ENCODE assay signal across 10 cellular contexts in the genomic region with DNA sequence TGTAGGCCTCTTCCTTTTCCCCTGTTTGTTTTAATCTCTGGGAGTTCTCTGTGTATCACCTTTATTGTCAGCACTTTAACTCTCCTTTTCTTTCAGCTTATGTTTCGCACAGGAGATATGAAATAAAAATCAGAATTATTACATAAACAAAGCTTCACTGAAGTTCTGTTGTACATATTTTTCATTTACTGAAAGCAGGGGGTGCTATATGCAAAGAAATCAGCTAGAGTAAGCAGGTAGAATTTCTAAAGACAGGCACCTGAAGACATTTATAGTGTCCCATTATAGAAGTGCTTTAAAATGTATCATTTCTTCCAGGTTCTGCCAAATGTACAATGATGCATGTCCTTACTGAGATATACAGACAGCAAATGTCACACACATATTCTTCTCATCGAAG.
DNase-seq lines count a peak whose midpoint lies in the region; ATAC-seq and TF ChIP-seq lines count a peak whose summit lies in the region.
"Had no signal": no experiment of that assay in that cellular context is flagged by ENCODE, and none has a peak within 500 bp of the region (broad histone marks: within the 10 kb centered on the region; RNA-seq: fewer than 3 reads in every experiment).

No MANE protein-coding gene starts in this region.

- H3K27me3 Mint-ChIP-seq in neural progenitor cell (ENCODE audit: insufficient read depth, low read depth) = no peaks in the 10 kb centered on the region

- H3K4me3 Mint-ChIP-seq in neural progenitor cell = no peak overlapping the region

- TF ChIP-seq CTCF in body of pancreas (IDR thresholded peaks at IDR 0.05) = peak in 5 of 7 experiments; percentile 16 to 40 (median 28)
- peak; percentile 58 for TF ChIP-seq CTCF in neural progenitor cell (IDR thresholded peaks at IDR 0.05)
- peak in 1 of 6 experiments; percentile 20 for TF ChIP-seq CTCF in adrenal gland (IDR thresholded peaks at IDR 0.05)

- H3K27ac Mint-ChIP-seq in neural progenitor cell = no peak overlapping the region

- H3K4me3 ChIP-seq in body of pancreas = no peak overlapping the region
- H3K4me3 ChIP-seq in neural progenitor cell = no peak overlapping the region
- no peak overlapping the region for H3K4me3 ChIP-seq in adrenal gland
- H3K4me3 ChIP-seq: psoas muscle had no signal

- TF ChIP-seq POLR2A in body of pancreas (IDR thresholded peaks at IDR 0.05) = no peak
- no peak for TF ChIP-seq POLR2A in adrenal gland (IDR thresholded peaks at IDR 0.05)

- no peaks in the 10 kb centered on the region for H3K36me3 Mint-ChIP-seq in neural progenitor cell

- H2AFZ ChIP-seq in neural progenitor cell (replicated peaks) = peak overlapping the region; percentile 40

- H3K27ac ChIP-seq in body of pancreas (no peak overlapping the region), neural progenitor cell (no peak overlapping the region), adrenal gland (no peak overlapping the region)
- H3K27ac ChIP-seq: psoas muscle had no signal

- no peak overlapping the region for H3K4me2 ChIP-seq in neural progenitor cell

- no peaks in the 10 kb centered on the region for H3K79me2 ChIP-seq in neural progenitor cell (ENCODE audit: low read depth)

- H3F3A ChIP-seq in neural progenitor cell (ENCODE audit: low read depth) = peaks cover under 1% of the 10 kb centered on the region

- H3K36me3 ChIP-seq in body of pancreas (replicated peaks in 1 of 2; ENCODE audit: insufficient read depth in 1 of 2, low read depth in 2 of 2) = no peaks in the 10 kb centered on the region
- no peaks in the 10 kb centered on the region for H3K36me3 ChIP-seq in neural progenitor cell
- H3K36me3 ChIP-seq in adrenal gland (replicated peaks in 1 of 2) = no peaks in the 10 kb centered on the region

- intact Hi-C loops in body of pancreas (cut with DNase I) (no loop called here), adrenal gland (cut with DNase I) (no loop called here)

- WGBS in body of pancreas, 2 donors = 45 to 54% methylated on average over 2 of the region's 2 CpGs
- 75 to 84% (median 79%) methylated on average over 2 of the region's 2 CpGs for WGBS in adrenal gland, 4 donors

- DNase-seq in HT-29 (ENCODE audit: low spot score) (peak; percentile 14), NCI-H460 (ENCODE audit: extremely low read depth, low read depth) (peak; percentile 14), body of pancreas (no peak), neural progenitor cell (ENCODE audit: low spot score) (no peak), adrenal gland (no peak), putamen (ENCODE audit: low spot score) (no peak)
- DNase-seq: activated effector memory CD4-positive, alpha-beta T cell treated with anti-CD3 and anti-CD28 coated beads, Interleukin-2, amount 50 U/mL, for 16 hours; GDM1; psoas muscle had no signal

- peaks cover 3% of the 10 kb centered on the region for H3K4me1 Mint-ChIP-seq in neural progenitor cell

- H3K9ac ChIP-seq in neural progenitor cell = no peak overlapping the region

- H3K4me1 ChIP-seq in body of pancreas (no peaks in the 10 kb centered on the region), neural progenitor cell (peaks cover 8% of the 10 kb centered on the region), adrenal gland (replicated peaks in 1 of 2) (no peaks in the 10 kb centered on the region)
- H3K4me1 ChIP-seq: psoas muscle had no signal

- ATAC-seq in body of pancreas (no peak), GM21737 (IDR thresholded peaks at IDR 0.05; ENCODE audit: unreplicated experiment) (no peak)
- ATAC-seq: psoas muscle had no signal

- H4K20me1 ChIP-seq in neural progenitor cell (ENCODE audit: low read depth) = no peaks in the 10 kb centered on the region

- H3K9me3 ChIP-seq in body of pancreas = no peaks in the 10 kb centered on the region
- no peaks in the 10 kb centered on the region for H3K9me3 ChIP-seq in neural progenitor cell (ENCODE audit: low read depth)
- no peaks in the 10 kb centered on the region for H3K9me3 ChIP-seq in adrenal gland (replicated peaks in 1 of 3)
- H3K9me3 ChIP-seq: psoas muscle had no signal

- H3K27me3 ChIP-seq in body of pancreas (no peaks in the 10 kb centered on the region), neural progenitor cell (no peaks in the 10 kb centered on the region), adrenal gland (no peaks in the 10 kb centered on the region)

- no peaks in the 10 kb centered on the region for H3K9me3 Mint-ChIP-seq in neural progenitor cell

Comparison
In these comparisons a context has a peak if more than half of its experiments do, and no peak if none do; other contexts are left out.
1. DNase-seq: peak in HT-29 (single experiment) and NCI-H460 (single experiment); none in body of pancreas (0 of 4), neural progenitor cell (single experiment), adrenal gland (0 of 7) and putamen (single experiment).